15 cellular contexts compared by ENCODE assay signal in genomic region chr3:186653079-186653710, GRCh38. TPM values are rescaled to one million over a fixed set of nuclear protein-coding genes. Genes with fewer than 3 reads are reported as not detected.
DNase-seq lines count a peak whose midpoint lies in the region; ATAC-seq and TF ChIP-seq lines count a peak whose summit lies in the region.
"Had no signal": no experiment of that assay in that cellular context is flagged by ENCODE, and none has a peak within 500 bp of the region (broad histone marks: within the 10 kb centered on the region; RNA-seq: fewer than 3 reads in every experiment).

No MANE protein-coding gene starts in this region.

- ATAC-seq in GM18499 (IDR thresholded peaks at IDR 0.05; ENCODE audit: insufficient read depth, unreplicated experiment) = peak; percentile 78
- ATAC-seq in GM21381 (IDR thresholded peaks at IDR 0.05; ENCODE audit: unreplicated experiment) = peak; percentile 95
- ATAC-seq in HG03097 (IDR thresholded peaks at IDR 0.05; ENCODE audit: low FRiP score, unreplicated experiment) = peak; percentile 87
- ATAC-seq: gastroesophageal sphincter, natural killer cell had no signal

- H3K4me3 ChIP-seq in H7 (ENCODE audit: insufficient read depth, low read depth, low read length) = no peak overlapping the region
- H3K4me3 ChIP-seq: gastroesophageal sphincter, SK-N-MC had no signal

- DNase-seq in activated CD4-positive, alpha-beta T cell treated with anti-CD3 and anti-CD28 coated beads, Interleukin-2, amount 50 U/mL, for 48 hours = no peak
- DNase-seq in H7 (no peak), RKO (ENCODE audit: low spot score) (no peak), NOMO-1 treated with dmso at 0.1 percent for 144 hours (lab: John Stamatoyannopoulos, UW; ENCODE audit: unreplicated experiment) (no peak)
- DNase-seq: activated T-cell treated with anti-CD3 and anti-CD28 coated beads, Interleukin-2, amount 50 U/mL, for 24 hours; CD8-positive, alpha-beta memory T cell; natural killer cell; NCI-H1694 had no signal

- no peaks in the 10 kb centered on the region for H3K36me3 ChIP-seq in H7 (replicated peaks; ENCODE audit: control insufficient read depth, insufficient read depth, low read length)
- H3K36me3 ChIP-seq: gastroesophageal sphincter had no signal

- H3K27me3 ChIP-seq in H7 (ENCODE audit: control insufficient read depth, insufficient read depth, low read length) = no peaks in the 10 kb centered on the region

- peak; percentile 29; the same call in 1 of the 2 replicates for TF ChIP-seq POLR2A in Raji (IDR thresholded peaks at IDR 0.05; ENCODE audit: insufficient read depth, low read depth, low read length)

RNA-seq across cellular contexts. Expression of gene HRG, which starts 12.6 kb away (rescaled TPM):
- total RNA-seq in H7 (2014; rRNA removed; shearing (Covaris generic)) = 0.14 TPM in 1 of 2 replicates, not detected in the other
- total RNA-seq: CD8-positive, alpha-beta memory T cell; gastroesophageal sphincter; natural killer cell; temporal lobe had no signal

RNA-seq across cellular contexts. Expression of gene FETUB, which starts 13.0 kb away (rescaled TPM):
- not detected in 2 replicates for total RNA-seq in H7 (2014; rRNA removed; shearing (Covaris generic))
- total RNA-seq: CD8-positive, alpha-beta memory T cell; gastroesophageal sphincter; natural killer cell; temporal lobe had no signal

RNA-seq across cellular contexts. Expression of gene AHSG, which starts 40.3 kb away (rescaled TPM):
- not detected in 2 replicates for total RNA-seq in H7 (2014; rRNA removed; shearing (Covaris generic))
- total RNA-seq: CD8-positive, alpha-beta memory T cell; gastroesophageal sphincter; natural killer cell; temporal lobe had no signal
